Comparison of ENCODE assay signal across 8 cellular contexts in the genomic region with DNA sequence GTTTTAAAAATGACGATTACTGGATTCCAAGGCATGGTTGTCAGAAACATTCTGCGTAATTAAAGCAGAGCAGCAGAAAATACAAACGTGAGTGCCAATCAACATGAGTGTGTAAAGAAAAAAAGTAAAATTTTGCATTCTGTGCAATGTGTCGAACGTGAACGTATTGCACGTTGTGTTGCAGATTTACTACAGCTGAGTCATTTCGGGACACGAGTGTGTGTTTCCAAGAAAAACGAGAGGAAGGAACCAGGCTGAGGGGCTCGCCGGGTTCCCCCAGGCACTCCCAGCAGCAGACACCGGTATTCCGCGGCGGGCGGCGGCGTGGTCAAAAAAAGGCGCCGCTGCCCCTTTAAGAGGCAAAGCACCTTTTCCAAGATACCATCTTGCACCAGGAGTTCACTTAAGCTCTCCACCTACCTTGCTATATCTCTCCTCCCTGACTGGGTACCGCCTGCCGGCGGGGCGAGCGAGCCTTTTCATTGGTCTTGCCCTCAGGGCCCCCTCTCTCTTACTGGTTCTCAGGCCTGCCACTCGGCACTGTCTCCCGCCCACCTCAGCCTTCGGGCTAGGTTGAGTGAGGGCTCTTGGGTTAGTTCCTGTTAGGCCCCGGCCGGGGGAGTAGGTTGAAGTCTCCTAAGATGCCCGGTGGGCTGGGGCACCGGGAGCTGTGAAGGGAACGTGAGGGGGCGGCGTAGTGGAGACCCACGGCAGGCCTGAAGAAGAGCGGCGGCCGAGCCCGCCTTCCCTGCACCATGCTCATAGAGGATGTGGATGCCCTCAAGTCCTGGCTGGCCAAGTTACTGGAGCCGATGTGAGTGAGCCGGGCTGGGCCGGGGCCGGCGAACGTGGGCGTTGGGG. TPM values are rescaled to one million over a fixed set of nuclear protein-coding genes. Genes with fewer than 3 reads are reported as not detected.
DNase-seq lines count a peak whose midpoint lies in the region; ATAC-seq and TF ChIP-seq lines count a peak whose summit lies in the region.

A gene with protein sequence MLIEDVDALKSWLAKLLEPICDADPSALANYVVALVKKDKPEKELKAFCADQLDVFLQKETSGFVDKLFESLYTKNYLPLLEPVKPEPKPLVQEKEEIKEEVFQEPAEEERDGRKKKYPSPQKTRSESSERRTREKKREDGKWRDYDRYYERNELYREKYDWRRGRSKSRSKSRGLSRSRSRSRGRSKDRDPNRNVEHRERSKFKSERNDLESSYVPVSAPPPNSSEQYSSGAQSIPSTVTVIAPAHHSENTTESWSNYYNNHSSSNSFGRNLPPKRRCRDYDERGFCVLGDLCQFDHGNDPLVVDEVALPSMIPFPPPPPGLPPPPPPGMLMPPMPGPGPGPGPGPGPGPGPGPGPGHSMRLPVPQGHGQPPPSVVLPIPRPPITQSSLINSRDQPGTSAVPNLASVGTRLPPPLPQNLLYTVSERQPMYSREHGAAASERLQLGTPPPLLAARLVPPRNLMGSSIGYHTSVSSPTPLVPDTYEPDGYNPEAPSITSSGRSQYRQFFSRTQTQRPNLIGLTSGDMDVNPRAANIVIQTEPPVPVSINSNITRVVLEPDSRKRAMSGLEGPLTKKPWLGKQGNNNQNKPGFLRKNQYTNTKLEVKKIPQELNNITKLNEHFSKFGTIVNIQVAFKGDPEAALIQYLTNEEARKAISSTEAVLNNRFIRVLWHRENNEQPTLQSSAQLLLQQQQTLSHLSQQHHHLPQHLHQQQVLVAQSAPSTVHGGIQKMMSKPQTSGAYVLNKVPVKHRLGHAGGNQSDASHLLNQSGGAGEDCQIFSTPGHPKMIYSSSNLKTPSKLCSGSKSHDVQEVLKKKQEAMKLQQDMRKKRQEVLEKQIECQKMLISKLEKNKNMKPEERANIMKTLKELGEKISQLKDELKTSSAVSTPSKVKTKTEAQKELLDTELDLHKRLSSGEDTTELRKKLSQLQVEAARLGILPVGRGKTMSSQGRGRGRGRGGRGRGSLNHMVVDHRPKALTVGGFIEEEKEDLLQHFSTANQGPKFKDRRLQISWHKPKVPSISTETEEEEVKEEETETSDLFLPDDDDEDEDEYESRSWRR (plus strand): TSS at position 595 of the 861 bp plus-strand sequence. CDS start 161 bp downstream, at position 756.

- H3K4me3 ChIP-seq in NT2/D1 (ENCODE audit: insufficient read length, low read depth) (peak within 1 kb of the TSS; percentile 78), mesodermal cell (ENCODE audit: extremely low read depth, insufficient read depth, low read length, poor library complexity, severe bottlenecking) (peak within 1 kb of the TSS; percentile 81)

- peaks cover 3% of the 10 kb centered on the region for H3K27me3 Mint-ChIP-seq in activated CD8-positive, alpha-beta memory T cell treated with anti-CD3 and anti-CD28 coated beads, Interleukin-2, amount 10 ng/mL, durations not matched to agents 7 days and 5 days
- peaks cover 1% of the 10 kb centered on the region for H3K27me3 Mint-ChIP-seq in endothelial cell (ENCODE audit: unreplicated experiment)

- no peaks in the 10 kb centered on the region for H3K9me3 Mint-ChIP-seq in activated CD8-positive, alpha-beta memory T cell treated with anti-CD3 and anti-CD28 coated beads, Interleukin-2, amount 10 ng/mL, durations not matched to agents 7 days and 5 days (ENCODE audit: low read depth)
- no peaks in the 10 kb centered on the region for H3K9me3 Mint-ChIP-seq in endothelial cell (ENCODE audit: unreplicated experiment)

- in situ Hi-C loops in Caki2 (cut with HindIII; ENCODE audit: low pct_unique_long_range_greater_than_20kb, low sequenced_read_pairs): no loop called here

- peaks cover 17% of the 10 kb centered on the region for H3K4me1 Mint-ChIP-seq in activated CD8-positive, alpha-beta memory T cell treated with anti-CD3 and anti-CD28 coated beads, Interleukin-2, amount 10 ng/mL, durations not matched to agents 7 days and 5 days
- no peaks in the 10 kb centered on the region for H3K4me1 Mint-ChIP-seq in endothelial cell (ENCODE audit: unreplicated experiment)

- no peaks in the 10 kb centered on the region for H3K27me3 ChIP-seq in NT2/D1 (ENCODE audit: insufficient read depth, insufficient read length)

- WGBS in mesodermal cell (ENCODE audit: insufficient coverage in 2 of 2), 2 experiments: 0 to 1% methylated on average over 31 to 33 of the region's 48 CpGs

- H3K27ac Mint-ChIP-seq in activated CD8-positive, alpha-beta memory T cell treated with anti-CD3 and anti-CD28 coated beads, Interleukin-2, amount 10 ng/mL, durations not matched to agents 7 days and 5 days: no peak within 1 kb of the TSS
- no peak within 1 kb of the TSS for H3K27ac Mint-ChIP-seq in endothelial cell (ENCODE audit: unreplicated experiment)

- H3K4me1 ChIP-seq in NT2/D1 (ENCODE audit: insufficient read depth, insufficient read length) (peaks cover 2% of the 10 kb centered on the region), mesodermal cell (ENCODE audit: control insufficient read depth, insufficient read depth, low read length, poor library complexity, severe bottlenecking) (peaks cover 7% of the 10 kb centered on the region)

- ATAC-seq in GM21390 (IDR thresholded peaks at IDR 0.05; ENCODE audit: unreplicated experiment): peak; percentile 100
- ATAC-seq in activated CD8-positive, alpha-beta memory T cell treated with anti-CD3 and anti-CD28 coated beads, Interleukin-2, amount 10 ng/mL, durations not matched to agents 7 days and 5 days: peak; percentile 99

- DNase-seq in Caki2 (ENCODE audit: low read depth): peak; percentile 100
- peak; percentile 64 to 99 (median 96) for DNase-seq in HUDEP-2 (lab: John Stamatoyannopoulos, UW; ENCODE audit: unreplicated experiment in 76 of 76)
- peak; percentile 95 for DNase-seq in NT2/D1 (ENCODE audit: low read depth, low spot score)
- peak; percentile 97 for DNase-seq in activated CD8-positive, alpha-beta memory T cell treated with anti-CD3 and anti-CD28 coated beads, Interleukin-2, amount 10 ng/mL, durations not matched to agents 7 days and 5 days
- DNase-seq in endothelial cell (ENCODE audit: low spot score): peak; percentile 97
- DNase-seq in stimulated activated CD8-positive, alpha-beta memory T cell treated with anti-CD3 and anti-CD28 coated beads, Interleukin-15, amount 100 ng/mL, for 4 hours (ENCODE audit: low read depth in 2 of 2): peak; percentile 91 to 93

- H3K9me3 ChIP-seq in NT2/D1 (ENCODE audit: insufficient read depth, low read length) (no peaks in the 10 kb centered on the region), mesodermal cell (ENCODE audit: control insufficient read depth, low read length) (no peaks in the 10 kb centered on the region)

- CTCF ChIA-PET in activated CD8-positive, alpha-beta memory T cell treated with anti-CD3 and anti-CD28 coated beads, Interleukin-2, amount 10 ng/mL, durations not matched to agents 7 days and 5 days (lab: Charles Lee): interaction anchor here (0.8 to 1.1 kb wide), 2 partner anchors 10 to 15 kb away, joined by 3 read pairs; no protein-coding TSS in a partner anchor

- no peak within 1 kb of the TSS for H3K4me3 Mint-ChIP-seq in activated CD8-positive, alpha-beta memory T cell treated with anti-CD3 and anti-CD28 coated beads, Interleukin-2, amount 10 ng/mL, durations not matched to agents 7 days and 5 days
- H3K4me3 Mint-ChIP-seq in endothelial cell (ENCODE audit: unreplicated experiment): no peak within 1 kb of the TSS

- H3K36me3 ChIP-seq in NT2/D1 (ENCODE audit: insufficient read depth, insufficient read length, low read length) (no peaks in the 10 kb centered on the region), mesodermal cell (ENCODE audit: control insufficient read depth, insufficient read depth, low read length) (peaks cover 9% of the 10 kb centered on the region)

- H3K27ac ChIP-seq in mesodermal cell (ENCODE audit: low read depth, low read length, severe bottlenecking): peak within 1 kb of the TSS; percentile 89

- H3K9ac ChIP-seq in NT2/D1 (ENCODE audit: insufficient read length, low read depth): peak within 1 kb of the TSS; percentile 89

- H3K36me3 Mint-ChIP-seq in activated CD8-positive, alpha-beta memory T cell treated with anti-CD3 and anti-CD28 coated beads, Interleukin-2, amount 10 ng/mL, durations not matched to agents 7 days and 5 days: peaks cover 3% of the 10 kb centered on the region
- no peaks in the 10 kb centered on the region for H3K36me3 Mint-ChIP-seq in endothelial cell (ENCODE audit: low read depth, unreplicated experiment)

- no peak for TF ChIP-seq CTCF in endothelial cell (IDR thresholded peaks at IDR 0.05; ENCODE audit: unreplicated experiment)

RNA-seq across cellular contexts. Expression of the gene that starts here (rescaled TPM):
- 9.4 and 11.0 TPM in 2 replicates for total RNA-seq in Caki2 (2014; rRNA removed; shearing (Covaris generic); ENCODE audit: low replicate concordance)
- total RNA-seq in activated CD8-positive, alpha-beta memory T cell treated with anti-CD3 and anti-CD28 coated beads, Interleukin-2, amount 10 ng/mL, durations not matched to agents 7 days and 5 days: 10 to 100 TPM; 19.0 to 26.5 TPM
- 15.2 TPM for total RNA-seq in endothelial cell (ENCODE audit: unreplicated experiment)
- 14.5 TPM for polyA plus RNA-seq in mesodermal cell (2013, experiment 1 of 2)
- 17.4 TPM for polyA plus RNA-seq in mesodermal cell (2013, experiment 2 of 2)

Comparison
In these comparisons a context has a peak if more than half of its experiments do, and no peak if none do; other contexts are left out.
1. Peak in every context shown above with its lines: DNase-seq, ATAC-seq, H3K4me3 ChIP-seq and H3K27ac ChIP-seq.